ENCODE assay signal across 1 cellular context in the genomic region with DNA sequence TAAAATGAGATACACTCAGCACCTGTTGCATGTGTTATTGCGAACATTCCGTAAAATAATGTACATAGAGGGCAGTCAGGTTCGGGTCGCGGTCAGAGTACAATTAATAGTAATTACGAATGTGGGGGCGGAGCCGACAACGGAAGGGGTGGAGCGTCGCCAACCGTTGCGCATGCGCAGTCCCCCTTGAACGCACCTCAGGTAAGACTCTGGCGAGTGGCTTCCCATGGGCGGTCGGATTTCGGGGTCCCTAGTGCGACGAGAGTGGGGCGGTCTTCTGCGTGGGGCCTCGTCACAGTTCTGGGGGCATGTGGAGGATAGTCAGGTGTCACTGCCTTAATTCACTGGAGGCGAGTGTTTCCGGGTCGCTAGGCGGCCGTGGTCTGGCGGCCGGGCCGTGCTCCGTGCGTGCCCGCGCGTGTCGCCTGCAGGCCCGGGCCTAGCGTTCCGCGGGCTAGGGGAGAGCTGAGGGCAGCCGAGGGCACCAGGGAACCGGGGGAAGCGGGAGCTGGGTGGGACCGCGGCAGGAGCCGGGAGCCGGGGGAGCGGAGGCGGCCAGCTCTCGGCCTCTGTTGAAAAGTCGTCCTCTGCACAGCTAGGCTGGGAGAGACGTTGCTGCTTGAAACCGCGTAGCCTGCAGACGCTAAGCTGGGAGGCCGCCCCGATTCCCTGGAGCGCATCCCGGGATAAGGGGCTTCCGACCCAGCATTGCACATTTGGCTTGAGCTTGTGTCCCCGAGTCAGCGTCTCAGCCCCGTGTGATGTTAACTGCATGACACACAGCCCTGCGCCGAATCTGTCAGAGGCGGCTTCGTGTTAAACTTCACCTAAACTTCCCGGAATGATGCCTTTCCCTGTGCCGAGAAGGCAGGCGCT.
TF ChIP-seq lines count a peak whose summit lies in the region.

A gene (plus strand): TSS at position 177 of the 876 bp plus-strand sequence. CDS start 3,209 bp downstream, outside the sequence.

TF ChIP-seq in HEK293, 187 proteins besides CTCF, POLR2A, EP300 and RAD21 (continued from another document and continues in another):
- TF ChIP-seq, protein P1, sequence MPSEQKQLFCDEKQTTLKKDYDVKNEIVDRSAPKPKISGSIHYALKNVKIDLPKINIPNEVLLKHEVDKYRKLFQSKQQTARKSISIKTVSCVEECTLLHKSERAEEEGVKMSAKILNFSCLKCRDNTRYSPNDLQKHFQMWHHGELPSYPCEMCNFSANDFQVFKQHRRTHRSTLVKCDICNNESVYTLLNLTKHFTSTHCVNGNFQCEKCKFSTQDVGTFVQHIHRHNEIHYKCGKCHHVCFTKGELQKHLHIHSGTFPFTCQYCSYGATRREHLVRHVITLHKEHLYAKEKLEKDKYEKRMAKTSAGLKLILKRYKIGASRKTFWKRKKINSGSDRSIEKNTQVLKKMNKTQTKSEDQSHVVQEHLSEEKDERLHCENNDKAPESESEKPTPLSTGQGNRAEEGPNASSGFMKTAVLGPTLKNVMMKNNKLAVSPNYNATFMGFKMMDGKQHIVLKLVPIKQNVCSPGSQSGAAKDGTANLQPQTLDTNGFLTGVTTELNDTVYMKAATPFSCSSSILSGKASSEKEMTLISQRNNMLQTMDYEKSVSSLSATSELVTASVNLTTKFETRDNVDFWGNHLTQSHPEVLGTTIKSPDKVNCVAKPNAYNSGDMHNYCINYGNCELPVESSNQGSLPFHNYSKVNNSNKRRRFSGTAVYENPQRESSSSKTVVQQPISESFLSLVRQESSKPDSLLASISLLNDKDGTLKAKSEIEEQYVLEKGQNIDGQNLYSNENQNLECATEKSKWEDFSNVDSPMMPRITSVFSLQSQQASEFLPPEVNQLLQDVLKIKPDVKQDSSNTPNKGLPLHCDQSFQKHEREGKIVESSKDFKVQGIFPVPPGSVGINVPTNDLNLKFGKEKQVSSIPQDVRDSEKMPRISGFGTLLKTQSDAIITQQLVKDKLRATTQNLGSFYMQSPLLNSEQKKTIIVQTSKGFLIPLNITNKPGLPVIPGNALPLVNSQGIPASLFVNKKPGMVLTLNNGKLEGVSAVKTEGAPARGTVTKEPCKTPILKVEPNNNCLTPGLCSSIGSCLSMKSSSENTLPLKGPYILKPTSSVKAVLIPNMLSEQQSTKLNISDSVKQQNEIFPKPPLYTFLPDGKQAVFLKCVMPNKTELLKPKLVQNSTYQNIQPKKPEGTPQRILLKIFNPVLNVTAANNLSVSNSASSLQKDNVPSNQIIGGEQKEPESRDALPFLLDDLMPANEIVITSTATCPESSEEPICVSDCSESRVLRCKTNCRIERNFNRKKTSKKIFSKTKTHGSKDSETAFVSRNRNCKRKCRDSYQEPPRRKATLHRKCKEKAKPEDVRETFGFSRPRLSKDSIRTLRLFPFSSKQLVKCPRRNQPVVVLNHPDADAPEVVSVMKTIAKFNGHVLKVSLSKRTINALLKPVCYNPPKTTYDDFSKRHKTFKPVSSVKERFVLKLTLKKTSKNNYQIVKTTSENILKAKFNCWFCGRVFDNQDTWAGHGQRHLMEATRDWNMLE (tag by site-specific recombination; conservative IDR thresholded peaks at IDR 0.05; ENCODE audit: low read depth): peak; percentile 64
- TF ChIP-seq ZNF140 (tag by site-specific recombination; IDR thresholded peaks at IDR 0.05) (no peak), ZNF501 (tag by site-specific recombination; IDR thresholded peaks at IDR 0.05) (peak; percentile 68; the same call in 1 of the 2 replicates), ZNF549 (tag by site-specific recombination; IDR thresholded peaks at IDR 0.05) (no peak), ZNF837 (tag by site-specific recombination; IDR thresholded peaks at IDR 0.05) (no peak), ZNF133 (tag by site-specific recombination; IDR thresholded peaks at IDR 0.05) (no peak), ZNF792 (tag by site-specific recombination; IDR thresholded peaks at IDR 0.05) (no peak), REPIN1 (tag by site-specific recombination; IDR thresholded peaks at IDR 0.05; ENCODE audit: low read depth) (peak; percentile 49; the same call in 1 of the 2 replicates), SP7 (tag by site-specific recombination; IDR thresholded peaks at IDR 0.05) (0 out of 2 replicates have a peak, but pooled peaks have one; percentile 56), ZNF416 (tag by site-specific recombination; IDR thresholded peaks at IDR 0.05) (no peak), ZNF621 (tag by site-specific recombination; IDR thresholded peaks at IDR 0.05) (no peak), ZNF658 (tag by site-specific recombination; IDR thresholded peaks at IDR 0.05) (no peak), YY1 (tag by site-specific recombination; IDR thresholded peaks at IDR 0.05) (no peak), TRIM28 (IDR thresholded peaks at IDR 0.05; ENCODE audit: borderline replicate concordance, low read length) (peak; percentile 37; the same call in 1 of the 2 replicates), ZNF701 (tag by site-specific recombination; IDR thresholded peaks at IDR 0.05) (no peak), ZNF521 (tag by site-specific recombination; IDR thresholded peaks at IDR 0.05) (no peak), FEZF1 (tag by site-specific recombination; IDR thresholded peaks at IDR 0.05) (no peak), ZFP37 (tag by site-specific recombination; IDR thresholded peaks at IDR 0.05) (peak; percentile 68; the same call in 1 of the 2 replicates), PRDM1 (tag by site-specific recombination; IDR thresholded peaks at IDR 0.05) (no peak), BCL11B (tag by site-specific recombination; IDR thresholded peaks at IDR 0.05; ENCODE audit: low read depth) (no peak), SETDB1 (IDR thresholded peaks at IDR 0.05; ENCODE audit: insufficient read length, low read length) (peak; percentile 65), SCRT2 (tag by site-specific recombination; IDR thresholded peaks at IDR 0.05) (peak; percentile 98), ZNF76 (tag by site-specific recombination; IDR thresholded peaks at IDR 0.05; ENCODE audit: borderline replicate concordance, low read depth) (no peak; the same call in 1 of the 2 replicates), ZNF707 (tag by site-specific recombination; IDR thresholded peaks at IDR 0.05) (no peak), ZNF629 (tag by site-specific recombination; IDR thresholded peaks at IDR 0.05) (peak; percentile 24; the same call in 1 of the 2 replicates), SALL2 (tag by site-specific recombination; IDR thresholded peaks at IDR 0.05; ENCODE audit: borderline replicate concordance) (no peak), ZNF138 (tag by site-specific recombination; IDR thresholded peaks at IDR 0.05; ENCODE audit: borderline replicate concordance) (no peak), ZNF596 (tag by site-specific recombination; IDR thresholded peaks at IDR 0.05) (no peak), ZNF335 (tag by site-specific recombination; conservative IDR thresholded peaks at IDR 0.05) (peak; percentile 81), ZBTB48 (tag by site-specific recombination; IDR thresholded peaks at IDR 0.05) (peak; percentile 56), SCRT1 (tag by site-specific recombination; IDR thresholded peaks at IDR 0.05; ENCODE audit: borderline replicate concordance) (no peak), ZNF354C (tag by site-specific recombination; IDR thresholded peaks at IDR 0.05; ENCODE audit: borderline replicate concordance, low read depth) (no peak)
- TF ChIP-seq, protein P2, sequence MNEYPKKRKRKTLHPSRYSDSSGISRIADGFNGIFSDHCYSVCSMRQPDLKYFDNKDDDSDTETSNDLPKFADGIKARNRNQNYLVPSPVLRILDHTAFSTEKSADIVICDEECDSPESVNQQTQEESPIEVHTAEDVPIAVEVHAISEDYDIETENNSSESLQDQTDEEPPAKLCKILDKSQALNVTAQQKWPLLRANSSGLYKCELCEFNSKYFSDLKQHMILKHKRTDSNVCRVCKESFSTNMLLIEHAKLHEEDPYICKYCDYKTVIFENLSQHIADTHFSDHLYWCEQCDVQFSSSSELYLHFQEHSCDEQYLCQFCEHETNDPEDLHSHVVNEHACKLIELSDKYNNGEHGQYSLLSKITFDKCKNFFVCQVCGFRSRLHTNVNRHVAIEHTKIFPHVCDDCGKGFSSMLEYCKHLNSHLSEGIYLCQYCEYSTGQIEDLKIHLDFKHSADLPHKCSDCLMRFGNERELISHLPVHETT (tag by site-specific recombination; IDR thresholded peaks at IDR 0.05): no peak
- TF ChIP-seq, protein P3, sequence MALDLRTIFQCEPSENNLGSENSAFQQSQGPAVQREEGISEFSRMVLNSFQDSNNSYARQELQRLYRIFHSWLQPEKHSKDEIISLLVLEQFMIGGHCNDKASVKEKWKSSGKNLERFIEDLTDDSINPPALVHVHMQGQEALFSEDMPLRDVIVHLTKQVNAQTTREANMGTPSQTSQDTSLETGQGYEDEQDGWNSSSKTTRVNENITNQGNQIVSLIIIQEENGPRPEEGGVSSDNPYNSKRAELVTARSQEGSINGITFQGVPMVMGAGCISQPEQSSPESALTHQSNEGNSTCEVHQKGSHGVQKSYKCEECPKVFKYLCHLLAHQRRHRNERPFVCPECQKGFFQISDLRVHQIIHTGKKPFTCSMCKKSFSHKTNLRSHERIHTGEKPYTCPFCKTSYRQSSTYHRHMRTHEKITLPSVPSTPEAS (tag by site-specific recombination; IDR thresholded peaks at IDR 0.05): no peak
- TF ChIP-seq, protein P4, sequence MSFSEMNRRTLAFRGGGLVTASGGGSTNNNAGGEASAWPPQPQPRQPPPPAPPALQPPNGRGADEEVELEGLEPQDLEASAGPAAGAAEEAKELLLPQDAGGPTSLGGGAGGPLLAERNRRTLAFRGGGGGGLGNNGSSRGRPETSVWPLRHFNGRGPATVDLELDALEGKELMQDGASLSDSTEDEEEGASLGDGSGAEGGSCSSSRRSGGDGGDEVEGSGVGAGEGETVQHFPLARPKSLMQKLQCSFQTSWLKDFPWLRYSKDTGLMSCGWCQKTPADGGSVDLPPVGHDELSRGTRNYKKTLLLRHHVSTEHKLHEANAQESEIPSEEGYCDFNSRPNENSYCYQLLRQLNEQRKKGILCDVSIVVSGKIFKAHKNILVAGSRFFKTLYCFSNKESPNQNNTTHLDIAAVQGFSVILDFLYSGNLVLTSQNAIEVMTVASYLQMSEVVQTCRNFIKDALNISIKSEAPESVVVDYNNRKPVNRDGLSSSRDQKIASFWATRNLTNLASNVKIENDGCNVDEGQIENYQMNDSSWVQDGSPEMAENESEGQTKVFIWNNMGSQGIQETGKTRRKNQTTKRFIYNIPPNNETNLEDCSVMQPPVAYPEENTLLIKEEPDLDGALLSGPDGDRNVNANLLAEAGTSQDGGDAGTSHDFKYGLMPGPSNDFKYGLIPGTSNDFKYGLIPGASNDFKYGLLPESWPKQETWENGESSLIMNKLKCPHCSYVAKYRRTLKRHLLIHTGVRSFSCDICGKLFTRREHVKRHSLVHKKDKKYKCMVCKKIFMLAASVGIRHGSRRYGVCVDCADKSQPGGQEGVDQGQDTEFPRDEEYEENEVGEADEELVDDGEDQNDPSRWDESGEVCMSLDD (tag by site-specific recombination; IDR thresholded peaks at IDR 0.05): peak; percentile 50; the same call in 1 of the 2 replicates
- TF ChIP-seq, protein P5, sequence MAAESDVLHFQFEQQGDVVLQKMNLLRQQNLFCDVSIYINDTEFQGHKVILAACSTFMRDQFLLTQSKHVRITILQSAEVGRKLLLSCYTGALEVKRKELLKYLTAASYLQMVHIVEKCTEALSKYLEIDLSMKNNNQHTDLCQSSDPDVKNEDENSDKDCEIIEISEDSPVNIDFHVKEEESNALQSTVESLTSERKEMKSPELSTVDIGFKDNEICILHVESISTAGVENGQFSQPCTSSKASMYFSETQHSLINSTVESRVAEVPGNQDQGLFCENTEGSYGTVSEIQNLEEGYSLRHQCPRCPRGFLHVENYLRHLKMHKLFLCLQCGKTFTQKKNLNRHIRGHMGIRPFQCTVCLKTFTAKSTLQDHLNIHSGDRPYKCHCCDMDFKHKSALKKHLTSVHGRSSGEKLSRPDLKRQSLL (tag by site-specific recombination; IDR thresholded peaks at IDR 0.05): no peak
- TF ChIP-seq, protein P6, sequence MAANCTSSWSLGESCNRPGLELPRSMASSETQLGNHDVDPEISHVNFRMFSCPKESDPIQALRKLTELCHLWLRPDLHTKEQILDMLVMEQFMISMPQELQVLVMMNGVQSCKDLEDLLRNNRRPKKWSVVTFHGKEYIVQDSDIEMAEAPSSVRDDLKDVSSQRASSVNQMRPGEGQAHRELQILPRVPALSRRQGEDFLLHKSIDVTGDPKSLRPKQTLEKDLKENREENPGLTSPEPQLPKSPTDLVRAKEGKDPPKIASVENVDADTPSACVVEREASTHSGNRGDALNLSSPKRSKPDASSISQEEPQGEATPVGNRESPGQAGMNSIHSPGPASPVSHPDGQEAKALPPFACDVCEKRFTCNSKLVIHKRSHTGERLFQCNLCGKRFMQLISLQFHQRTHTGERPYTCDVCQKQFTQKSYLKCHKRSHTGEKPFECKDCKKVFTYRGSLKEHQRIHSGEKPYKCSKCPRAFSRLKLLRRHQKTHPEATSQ (tag by site-specific recombination; IDR thresholded peaks at IDR 0.05): no peak
- TF ChIP-seq, protein P7, sequence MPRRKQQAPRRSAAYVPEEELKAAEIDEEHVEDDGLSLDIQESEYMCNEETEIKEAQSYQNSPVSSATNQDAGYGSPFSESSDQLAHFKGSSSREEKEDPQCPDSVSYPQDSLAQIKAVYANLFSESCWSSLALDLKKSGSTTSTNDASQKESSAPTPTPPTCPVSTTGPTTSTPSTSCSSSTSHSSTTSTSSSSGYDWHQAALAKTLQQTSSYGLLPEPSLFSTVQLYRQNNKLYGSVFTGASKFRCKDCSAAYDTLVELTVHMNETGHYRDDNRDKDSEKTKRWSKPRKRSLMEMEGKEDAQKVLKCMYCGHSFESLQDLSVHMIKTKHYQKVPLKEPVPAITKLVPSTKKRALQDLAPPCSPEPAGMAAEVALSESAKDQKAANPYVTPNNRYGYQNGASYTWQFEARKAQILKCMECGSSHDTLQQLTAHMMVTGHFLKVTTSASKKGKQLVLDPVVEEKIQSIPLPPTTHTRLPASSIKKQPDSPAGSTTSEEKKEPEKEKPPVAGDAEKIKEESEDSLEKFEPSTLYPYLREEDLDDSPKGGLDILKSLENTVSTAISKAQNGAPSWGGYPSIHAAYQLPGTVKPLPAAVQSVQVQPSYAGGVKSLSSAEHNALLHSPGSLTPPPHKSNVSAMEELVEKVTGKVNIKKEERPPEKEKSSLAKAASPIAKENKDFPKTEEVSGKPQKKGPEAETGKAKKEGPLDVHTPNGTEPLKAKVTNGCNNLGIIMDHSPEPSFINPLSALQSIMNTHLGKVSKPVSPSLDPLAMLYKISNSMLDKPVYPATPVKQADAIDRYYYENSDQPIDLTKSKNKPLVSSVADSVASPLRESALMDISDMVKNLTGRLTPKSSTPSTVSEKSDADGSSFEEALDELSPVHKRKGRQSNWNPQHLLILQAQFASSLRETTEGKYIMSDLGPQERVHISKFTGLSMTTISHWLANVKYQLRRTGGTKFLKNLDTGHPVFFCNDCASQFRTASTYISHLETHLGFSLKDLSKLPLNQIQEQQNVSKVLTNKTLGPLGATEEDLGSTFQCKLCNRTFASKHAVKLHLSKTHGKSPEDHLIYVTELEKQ (tag by site-specific recombination; IDR thresholded peaks at IDR 0.05; ENCODE audit: borderline replicate concordance): no peak
- TF ChIP-seq, protein P8, sequence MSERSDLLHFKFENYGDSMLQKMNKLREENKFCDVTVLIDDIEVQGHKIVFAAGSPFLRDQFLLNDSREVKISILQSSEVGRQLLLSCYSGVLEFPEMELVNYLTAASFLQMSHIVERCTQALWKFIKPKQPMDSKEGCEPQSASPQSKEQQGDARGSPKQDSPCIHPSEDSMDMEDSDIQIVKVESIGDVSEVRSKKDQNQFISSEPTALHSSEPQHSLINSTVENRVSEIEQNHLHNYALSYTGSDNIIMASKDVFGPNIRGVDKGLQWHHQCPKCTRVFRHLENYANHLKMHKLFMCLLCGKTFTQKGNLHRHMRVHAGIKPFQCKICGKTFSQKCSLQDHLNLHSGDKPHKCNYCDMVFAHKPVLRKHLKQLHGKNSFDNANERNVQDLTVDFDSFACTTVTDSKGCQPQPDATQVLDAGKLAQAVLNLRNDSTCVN (tag by site-specific recombination; optimal IDR thresholded peaks at IDR 0.05): peak; percentile 85
